12 cellular contexts compared by ENCODE assay signal in the genomic region with DNA sequence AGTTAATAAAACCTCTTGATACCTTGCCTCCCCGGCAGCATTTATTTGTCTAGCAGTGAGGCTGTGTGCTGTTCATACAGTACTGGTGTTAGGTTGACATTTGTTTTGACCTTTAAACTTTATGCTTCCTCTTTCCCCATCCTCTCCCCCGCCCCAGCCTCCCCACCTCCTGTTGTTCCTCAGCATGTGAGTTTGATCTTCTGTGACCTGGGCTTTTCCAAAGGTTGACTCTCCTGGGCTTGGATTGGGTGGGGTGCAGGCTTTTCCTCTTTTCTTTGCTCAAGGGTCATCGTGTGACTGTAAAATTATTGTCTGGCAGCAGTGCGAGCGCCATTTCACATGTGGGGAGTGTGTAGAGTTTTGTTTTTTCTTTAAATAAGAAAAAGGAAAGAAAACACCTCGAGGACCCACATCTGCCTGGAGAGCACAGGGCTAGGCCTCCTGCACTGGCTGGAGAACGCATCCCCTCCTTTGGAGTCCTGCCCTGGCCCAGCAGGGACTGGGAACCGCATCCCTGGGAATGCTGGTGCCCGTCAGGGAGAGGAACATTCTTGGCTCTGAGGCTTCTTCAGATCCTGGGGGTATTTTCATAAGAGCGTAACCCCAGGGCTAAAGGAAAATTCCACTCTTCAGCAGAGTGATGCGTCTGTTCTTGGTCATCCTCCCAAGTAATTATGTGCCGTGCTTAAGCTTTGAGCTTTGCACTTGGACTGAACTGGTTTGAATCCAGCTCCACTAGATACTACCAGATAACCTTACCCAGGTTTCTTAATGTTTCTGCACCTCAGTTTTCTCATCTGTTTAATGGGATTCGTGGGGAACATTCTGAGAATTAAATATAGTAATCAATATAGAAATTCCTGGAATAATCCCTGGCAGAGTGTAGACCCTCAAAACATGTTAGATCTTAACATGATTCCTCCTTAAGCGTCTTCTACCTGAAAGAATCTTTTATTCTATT.
DNase-seq lines count a peak whose midpoint lies in the region; TF ChIP-seq lines count a peak whose summit lies in the region.
"Had no signal": no experiment of that assay in that cellular context is flagged by ENCODE, and none has a peak within 500 bp of the region (broad histone marks: within the 10 kb centered on the region; RNA-seq: fewer than 3 reads in every experiment).

No MANE protein-coding gene starts in this region.

- peak in 1 of 2 donors; percentile 56 for TF ChIP-seq EP300 in tibial nerve (IDR thresholded peaks at IDR 0.05)

- H3K4me3 Mint-ChIP-seq in chondrocyte (ENCODE audit: unreplicated experiment) = peak overlapping the region; percentile 7
- H3K4me3 Mint-ChIP-seq in mesothelial cell of epicardium = no peak overlapping the region
- H3K4me3 Mint-ChIP-seq: activated naive CD4-positive, alpha-beta T cell treated with anti-CD3 and anti-CD28 coated beads, Interleukin-2, amount 50 U/mL, for 24 hours; WTC11 had no signal

- no peaks in the 10 kb centered on the region for H3K27me3 ChIP-seq in tibial nerve
- H3K27me3 ChIP-seq: upper lobe of left lung had no signal

- WGBS in tibial nerve, 2 donors = 54 to 55% methylated on average over 14 of the region's 14 CpGs

- H3K36me3 Mint-ChIP-seq in chondrocyte (ENCODE audit: low read depth) (peaks cover 1% of the 10 kb centered on the region), mesothelial cell of epicardium (peaks cover 1% of the 10 kb centered on the region)
- H3K36me3 Mint-ChIP-seq: activated naive CD4-positive, alpha-beta T cell treated with anti-CD3 and anti-CD28 coated beads, Interleukin-2, amount 50 U/mL, for 24 hours; WTC11 had no signal

- no peak for TF ChIP-seq POLR2A in tibial nerve (IDR thresholded peaks at IDR 0.05)

- no peak overlapping the region for H3K4me3 ChIP-seq in tibial nerve
- H3K4me3 ChIP-seq: upper lobe of left lung had no signal

- H3K4me1 Mint-ChIP-seq in chondrocyte (ENCODE audit: low read depth) (peaks cover 75% of the 10 kb centered on the region), mesothelial cell of epicardium (peaks cover 13% of the 10 kb centered on the region)
- H3K4me1 Mint-ChIP-seq: activated naive CD4-positive, alpha-beta T cell treated with anti-CD3 and anti-CD28 coated beads, Interleukin-2, amount 50 U/mL, for 24 hours had no signal

- no peaks in the 10 kb centered on the region for H3K27me3 Mint-ChIP-seq in chondrocyte (ENCODE audit: low read depth)
- H3K27me3 Mint-ChIP-seq in mesothelial cell of epicardium (ENCODE audit: low read depth) = no peaks in the 10 kb centered on the region

- H3K4me1 ChIP-seq in tibial nerve = peaks cover 0 to 41% (median 20%) of the 10 kb centered on the region in 4 donors

- no peaks in the 10 kb centered on the region for H3K36me3 ChIP-seq in tibial nerve
- H3K36me3 ChIP-seq: upper lobe of left lung had no signal

- TF ChIP-seq CTCF in chondrocyte (IDR thresholded peaks at IDR 0.05) (no peak), mesothelial cell of epicardium (IDR thresholded peaks at IDR 0.05; ENCODE audit: unreplicated experiment) (no peak), tibial nerve (IDR thresholded peaks at IDR 0.05) (no peak)

- DNase-seq in NCI-H510A treated with DMSO at 0.1 percent for 48 hours (lab: John Stamatoyannopoulos, UW) (peak; percentile 21), NCI-H510A (lab: John Stamatoyannopoulos, UW) (no peak), chondrocyte (ENCODE audit: low spot score) (peak; percentile 94), mesothelial cell of epicardium (ENCODE audit: low spot score in 2 of 2, unreplicated experiment in 2 of 2) (no peak), tibial nerve (ENCODE audit: low spot score in 2 of 2) (peak; percentile 18 to 43), OCI-M2 (lab: John Stamatoyannopoulos, UW; ENCODE audit: unreplicated experiment) (no peak), GM03348 (ENCODE audit: low spot score) (no peak), T-helper 9 cell (no peak)
- DNase-seq: stimulated activated CD4-positive, alpha-beta T cell treated with anti-CD3 and anti-CD28 coated beads, Interleukin-1b, Interleukin-23, amount 100 ng/mL, for 48 hours; upper lobe of left lung had no signal

- H3K9me3 Mint-ChIP-seq in chondrocyte (ENCODE audit: low read depth) (no peaks in the 10 kb centered on the region), mesothelial cell of epicardium (no peaks in the 10 kb centered on the region)
- H3K9me3 Mint-ChIP-seq: activated naive CD4-positive, alpha-beta T cell treated with anti-CD3 and anti-CD28 coated beads, Interleukin-2, amount 50 U/mL, for 24 hours; WTC11 had no signal

- no peaks in the 10 kb centered on the region for H3K9me3 ChIP-seq in tibial nerve
- H3K9me3 ChIP-seq: upper lobe of left lung had no signal

- H3K27ac Mint-ChIP-seq in chondrocyte (ENCODE audit: unreplicated experiment) = peak overlapping the region; percentile 81
- peak overlapping the region; percentile 68 for H3K27ac Mint-ChIP-seq in mesothelial cell of epicardium
- H3K27ac Mint-ChIP-seq: activated naive CD4-positive, alpha-beta T cell treated with anti-CD3 and anti-CD28 coated beads, Interleukin-2, amount 50 U/mL, for 24 hours; WTC11 had no signal

- H3K27ac ChIP-seq in tibial nerve = peak overlapping the region in 2 of 4 donors; percentile 67 to 75

Comparison
In these comparisons a context has a peak if more than half of its experiments do, and no peak if none do; other contexts are left out.
1. DNase-seq: peak in NCI-H510A treated with DMSO at 0.1 percent for 48 hours (single experiment), chondrocyte (single experiment) and tibial nerve (2 of 2); none in NCI-H510A (single experiment), mesothelial cell of epicardium (0 of 2), OCI-M2 (single experiment), GM03348 (single experiment) and T-helper 9 cell (single experiment).